Comparison of ENCODE assay signal across 8 cellular contexts in the genomic region with DNA sequence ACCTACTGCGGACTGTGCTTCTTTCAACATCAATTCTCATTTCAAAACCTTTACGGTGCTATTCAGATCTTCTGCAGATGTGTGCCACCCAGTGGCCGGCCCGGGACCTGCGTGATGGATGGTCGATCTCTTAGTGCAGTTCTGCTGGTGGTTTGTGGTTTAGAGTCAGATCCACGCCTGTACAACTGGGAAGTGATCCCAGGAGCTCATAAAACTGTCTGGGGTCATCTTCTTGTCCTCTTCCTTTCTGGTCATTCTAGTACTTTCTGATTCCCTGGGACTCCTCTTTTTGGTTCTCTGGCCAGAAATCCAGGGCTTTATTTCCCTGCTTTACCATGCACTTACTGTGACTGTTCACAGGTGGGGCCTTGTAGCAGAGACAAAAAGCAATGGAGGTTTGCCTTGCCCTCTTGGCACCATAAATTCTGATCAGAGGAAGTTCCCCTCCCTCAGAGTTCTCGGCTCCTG. TPM values are rescaled to one million over a fixed set of nuclear protein-coding genes. Genes with fewer than 3 reads are reported as not detected.
DNase-seq lines count a peak whose midpoint lies in the region; ATAC-seq and TF ChIP-seq lines count a peak whose summit lies in the region.

No MANE protein-coding gene starts in this region.

- H3K27ac Mint-ChIP-seq in GM23338, result no peak overlapping the region
- peak overlapping the region; percentile 38 for H3K27ac Mint-ChIP-seq in activated naive CD4-positive, alpha-beta T cell treated with anti-CD3 and anti-CD28 coated beads, Interleukin-2, amount 10 ng/mL, durations not matched to agents 7 days and 5 days

- no peak overlapping the region for H3K27ac ChIP-seq in GM23338 (ENCODE audit: low read depth)

- CTCF ChIA-PET in activated naive CD4-positive, alpha-beta T cell treated with anti-CD3 and anti-CD28 coated beads, Interleukin-2, amount 10 ng/mL, durations not matched to agents 7 days and 5 days (lab: Charles Lee), result interaction anchor here (1.0 to 2.7 kb wide), 7 partner anchors 14 to 349 kb away, joined by 3 to 12 read pairs (median 4); no protein-coding TSS in a partner anchor

- intact Hi-C loops in posterior vena cava (cut with DNase I), result no loop called here

- H3K4me2 ChIP-seq in GM23338, result no peak overlapping the region

- H2AFZ ChIP-seq in GM23338, result no peak overlapping the region

- peaks cover 12% of the 10 kb centered on the region for H3K4me1 Mint-ChIP-seq in GM23338
- peaks cover 15% of the 10 kb centered on the region for H3K4me1 Mint-ChIP-seq in activated naive CD4-positive, alpha-beta T cell treated with anti-CD3 and anti-CD28 coated beads, Interleukin-2, amount 10 ng/mL, durations not matched to agents 7 days and 5 days

- TF ChIP-seq CTCF in GM23338 (conservative IDR thresholded peaks at IDR 0.05; ENCODE audit: low read depth in 2 of 2), result peak; percentile 91

- peak; percentile 98 for ATAC-seq in GM23338

- H3K27me3 Mint-ChIP-seq in GM23338 (ENCODE audit: insufficient read depth, low read depth, poor library complexity), result peaks cover 7% of the 10 kb centered on the region
- peaks cover 3% of the 10 kb centered on the region for H3K27me3 Mint-ChIP-seq in activated naive CD4-positive, alpha-beta T cell treated with anti-CD3 and anti-CD28 coated beads, Interleukin-2, amount 10 ng/mL, durations not matched to agents 7 days and 5 days

- DNase-seq in D341Med (ENCODE audit: low spot score), result peak; percentile 83
- DNase-seq in GM23338 (ENCODE audit: low spot score), result peak; percentile 91
- peak; percentile 55 for DNase-seq in NCI-H1417 treated with DMSO at 0.1 percent for 48 hours (lab: John Stamatoyannopoulos, UW)
- DNase-seq in SKM-1 treated with dmso at 0.1 percent for 144 hours (lab: John Stamatoyannopoulos, UW; ENCODE audit: unreplicated experiment), result peak; percentile 93
- DNase-seq in activated naive CD4-positive, alpha-beta T cell treated with anti-CD3 and anti-CD28 coated beads, Interleukin-2, amount 10 ng/mL, durations not matched to agents 7 days and 5 days, result peak; percentile 91
- DNase-seq in globus pallidus (ENCODE audit: low spot score), result peak; percentile 79
- peak; percentile 96 for DNase-seq in posterior vena cava (ENCODE audit: low spot score)
- peak; percentile 91 for DNase-seq in ureter (ENCODE audit: low spot score)

- no peaks in the 10 kb centered on the region for H4K20me1 ChIP-seq in GM23338 (replicated peaks; ENCODE audit: insufficient read depth)

- no peaks in the 10 kb centered on the region for H3K27me3 ChIP-seq in GM23338 (ENCODE audit: insufficient read depth)

- H3K36me3 Mint-ChIP-seq in GM23338 (ENCODE audit: low read depth), result no peaks in the 10 kb centered on the region
- H3K36me3 Mint-ChIP-seq in activated naive CD4-positive, alpha-beta T cell treated with anti-CD3 and anti-CD28 coated beads, Interleukin-2, amount 10 ng/mL, durations not matched to agents 7 days and 5 days, result no peaks in the 10 kb centered on the region

- no peak overlapping the region for H3K4me3 ChIP-seq in GM23338

- H3K4me1 ChIP-seq in GM23338 (ENCODE audit: insufficient read depth), result no peaks in the 10 kb centered on the region

- no peaks in the 10 kb centered on the region for H3K9me2 ChIP-seq in GM23338 (ENCODE audit: insufficient read depth)

- no peaks in the 10 kb centered on the region for H3K36me3 ChIP-seq in GM23338 (ENCODE audit: insufficient read depth)

- no peaks in the 10 kb centered on the region for H3K9me3 Mint-ChIP-seq in GM23338
- no peaks in the 10 kb centered on the region for H3K9me3 Mint-ChIP-seq in activated naive CD4-positive, alpha-beta T cell treated with anti-CD3 and anti-CD28 coated beads, Interleukin-2, amount 10 ng/mL, durations not matched to agents 7 days and 5 days

- no peaks in the 10 kb centered on the region for H3K79me2 ChIP-seq in GM23338 (replicated peaks; ENCODE audit: insufficient read depth)

- no peaks in the 10 kb centered on the region for H3F3A ChIP-seq in GM23338 (replicated peaks; ENCODE audit: low read depth)

- H3K4me3 Mint-ChIP-seq in GM23338, result no peak overlapping the region
- no peak overlapping the region for H3K4me3 Mint-ChIP-seq in activated naive CD4-positive, alpha-beta T cell treated with anti-CD3 and anti-CD28 coated beads, Interleukin-2, amount 10 ng/mL, durations not matched to agents 7 days and 5 days

TF ChIP-seq in GM23338, 12 proteins besides CTCF, POLR2A, EP300 and RAD21 (continues in another document):
- no peak for TF ChIP-seq POLR2AphosphoS5 (IDR thresholded peaks at IDR 0.05; ENCODE audit: low read depth)
- no peak for TF ChIP-seq ZNF462 (CRISPR knock-in tag; IDR thresholded peaks at IDR 0.05)
- 0 out of 2 replicates have a peak, but pooled peaks have one; percentile 21 for TF ChIP-seq ZNF331 (CRISPR knock-in tag; IDR thresholded peaks at IDR 0.05; ENCODE audit: low read depth)
- TF ChIP-seq NANOG (IDR thresholded peaks at IDR 0.05; ENCODE audit: borderline replicate concordance), result no peak

RNA-seq across cellular contexts. Expression of gene SELENOI, which starts 15.8 kb away (rescaled TPM):
- 64.3 and 67.8 TPM in 2 replicates for total RNA-seq in GM23338 (2014; rRNA removed; shearing (Covaris generic))
- polyA plus RNA-seq in GM23338 (2016; fragmentation: Nextera tagmentation; extraction: Ambion mirVana), result 8.1 and 8.4 TPM in 2 replicates
- total RNA-seq in posterior vena cava (10 to 100 TPM; 12.2 to 14.6 TPM), ureter (35.7 TPM)

RNA-seq across cellular contexts. Expression of gene ADGRF3, which starts 16.4 kb away (rescaled TPM):
- total RNA-seq in GM23338 (2014; rRNA removed; shearing (Covaris generic)), result 0.35 and 0.38 TPM in 2 replicates
- 0.39 and 0.57 TPM in 2 replicates for polyA plus RNA-seq in GM23338 (2016; fragmentation: Nextera tagmentation; extraction: Ambion mirVana)
- total RNA-seq in posterior vena cava (not detected), ureter (0.89 TPM)
